Comparison of ENCODE assay signal across 8 cellular contexts in genomic region chr14:59964251-59965007, GRCh38. TPM values are rescaled to one million over a fixed set of nuclear protein-coding genes. Genes with fewer than 3 reads are reported as not detected.
DNase-seq lines count a peak whose midpoint lies in the region; ATAC-seq and TF ChIP-seq lines count a peak whose summit lies in the region.

No MANE protein-coding gene starts in this region.

- no peak for TF ChIP-seq POLR2A in upper lobe of left lung (IDR thresholded peaks at IDR 0.05)

- no peaks in the 10 kb centered on the region for H3K27me3 ChIP-seq in BLaER1 treated with 17β-estradiol and CSF1 and Interleukin-3, amounts not matched to agents 10 nM and 100 nM
- H3K27me3 ChIP-seq in upper lobe of left lung, result no peaks in the 10 kb centered on the region

- H3K4me3 ChIP-seq in BLaER1 treated with 17β-estradiol and CSF1 and Interleukin-3, amounts not matched to agents 10 nM and 100 nM, result 0 out of 20 replicates have a peak overlapping the region, but pooled peaks of 2 of the 10 experiments have one; percentile 60 to 62
- H3K4me3 ChIP-seq in upper lobe of left lung, result no peak overlapping the region

- no peak for TF ChIP-seq CTCF in upper lobe of left lung (IDR thresholded peaks at IDR 0.05)

- H4K20me1 ChIP-seq in BLaER1 treated with 17β-estradiol and CSF1 and Interleukin-3, amounts not matched to agents 10 nM and 100 nM, result no peaks in the 10 kb centered on the region

- H3K9me3 ChIP-seq in BLaER1 treated with 17β-estradiol and CSF1 and Interleukin-3, amounts not matched to agents 10 nM and 100 nM (replicated peaks in 1 of 11), result no peaks in the 10 kb centered on the region
- H3K9me3 ChIP-seq in upper lobe of left lung, result no peaks in the 10 kb centered on the region

- H3K9ac ChIP-seq in BLaER1 treated with 17β-estradiol and CSF1 and Interleukin-3, amounts not matched to agents 10 nM and 100 nM, result peak overlapping the region in 5 of 11 experiments; percentile 21 to 80 (median 72); a peak in 6 of 22 replicates

- WGBS in upper lobe of left lung, 2 donors, result 37 to 44% methylated on average over 5 of the region's 5 CpGs

- TF ChIP-seq EP300 in upper lobe of left lung (IDR thresholded peaks at IDR 0.05), result no peak

- H3K36me3 ChIP-seq in BLaER1 treated with 17β-estradiol and CSF1 and Interleukin-3, amounts not matched to agents 10 nM and 100 nM, result no peaks in the 10 kb centered on the region
- H3K36me3 ChIP-seq in upper lobe of left lung, result no peaks in the 10 kb centered on the region

- H3K4me1 ChIP-seq in BLaER1 treated with 17β-estradiol and CSF1 and Interleukin-3, amounts not matched to agents 10 nM and 100 nM, result peaks cover 0 to 9% (median 7%) of the 10 kb centered on the region in 10 experiments; a peak in 9 of 20 replicates
- peaks cover 0 to 6% (median 0%) of the 10 kb centered on the region in 4 donors for H3K4me1 ChIP-seq in upper lobe of left lung

- peak; percentile 20 for ATAC-seq in GM19351 (IDR thresholded peaks at IDR 0.05; ENCODE audit: unreplicated experiment)
- ATAC-seq in HG03439 (IDR thresholded peaks at IDR 0.05; ENCODE audit: unreplicated experiment), result peak; percentile 22
- ATAC-seq in upper lobe of left lung (ENCODE audit: low FRiP score in 2 of 2), result no peak

- H3K4me2 ChIP-seq in BLaER1 treated with 17β-estradiol and CSF1 and Interleukin-3, amounts not matched to agents 10 nM and 100 nM, result peak overlapping the region; percentile 32 to 82 (median 62); a peak in 20 of 22 replicates

- DNase-seq in fibroblast of peridontal ligament (ENCODE audit: extremely low read depth) (peak; percentile 33), upper lobe of left lung (no peak), iPS-NIHi7 (ENCODE audit: extremely low spot score) (no peak), dedifferentiated amniotic fluid mesenchymal stem cell (ENCODE audit: extremely low spot score) (no peak), AG20443 (ENCODE audit: low spot score) (no peak)

- H3K27ac ChIP-seq in BLaER1 treated with 17β-estradiol and CSF1 and Interleukin-3, amounts not matched to agents 10 nM and 100 nM, result peak overlapping the region in 5 of 11 experiments; percentile 66 to 85 (median 74); a peak in 5 of 22 replicates
- no peak overlapping the region for H3K27ac ChIP-seq in upper lobe of left lung

RNA-seq across cellular contexts. Expression of gene LRRC9, which starts 44.5 kb away (rescaled TPM):
- total RNA-seq in upper lobe of left lung, result under 1 TPM in 1 of 6 donors, not detected in 5; 0.30 TPM

Comparison
In these comparisons a context has a peak if more than half of its experiments do, and no peak if none do; other contexts are left out.
1. ATAC-seq: peak in GM19351 (single experiment) and HG03439 (single experiment); none in upper lobe of left lung (0 of 2).